1 cellular context compared by ENCODE assay signal in the genomic region with DNA sequence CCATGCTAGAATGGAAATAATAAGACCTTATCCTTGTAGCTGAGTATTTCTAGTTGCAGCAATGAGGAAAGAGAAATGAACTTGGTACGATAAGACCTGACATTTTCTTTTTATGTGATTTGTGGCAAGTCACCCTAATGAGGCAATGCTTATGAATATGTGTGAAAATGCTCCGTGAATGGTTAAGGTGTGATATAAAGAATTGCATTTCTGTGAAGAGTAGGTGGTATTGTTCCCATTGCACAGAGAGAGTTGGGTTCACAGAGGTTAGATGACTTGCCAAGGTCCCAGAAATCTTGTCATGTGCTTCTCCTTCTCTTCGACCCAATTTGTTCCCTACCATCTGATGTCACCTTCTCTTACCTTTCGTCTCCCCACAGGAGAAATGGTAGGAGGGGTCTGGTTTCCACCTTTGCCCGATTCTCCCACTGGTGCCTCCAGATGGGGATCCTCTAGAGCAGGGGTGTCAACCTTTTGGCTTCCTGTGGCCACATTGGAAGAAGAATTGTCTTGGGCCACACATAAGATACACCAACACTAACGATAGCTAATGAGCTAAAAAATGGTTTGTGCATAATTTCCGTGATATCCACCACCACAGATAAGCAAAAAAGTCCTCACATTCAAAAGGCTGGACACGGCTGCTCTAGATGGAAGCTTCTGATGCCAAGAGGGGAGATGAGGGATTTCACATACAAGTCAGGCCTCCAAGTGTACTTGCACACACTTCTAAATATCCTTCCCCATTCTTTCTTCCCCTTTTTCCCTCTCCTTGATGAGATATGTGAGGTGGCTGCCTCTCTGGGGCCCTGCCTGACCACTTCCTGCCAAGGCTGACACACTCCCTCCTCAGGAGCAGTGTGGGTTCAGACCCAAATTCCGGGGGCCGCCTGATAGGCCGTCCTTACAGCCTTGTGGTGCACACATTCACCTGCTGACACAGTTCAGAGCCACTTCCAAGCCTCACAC.
A peak's percentile ranks its signal among the peaks of the same experiment; 100 is the strongest.
TF ChIP-seq lines count a peak whose summit lies in the region.

No MANE protein-coding gene starts in this region.

TF ChIP-seq in GM12878, 131 proteins besides CTCF, POLR2A, EP300 and RAD21 (continued from another document):
- TF ChIP-seq, protein P1, sequence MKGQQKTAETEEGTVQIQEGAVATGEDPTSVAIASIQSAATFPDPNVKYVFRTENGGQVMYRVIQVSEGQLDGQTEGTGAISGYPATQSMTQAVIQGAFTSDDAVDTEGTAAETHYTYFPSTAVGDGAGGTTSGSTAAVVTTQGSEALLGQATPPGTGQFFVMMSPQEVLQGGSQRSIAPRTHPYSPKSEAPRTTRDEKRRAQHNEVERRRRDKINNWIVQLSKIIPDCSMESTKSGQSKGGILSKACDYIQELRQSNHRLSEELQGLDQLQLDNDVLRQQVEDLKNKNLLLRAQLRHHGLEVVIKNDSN (IDR thresholded peaks at IDR 0.05; ENCODE audit: borderline replicate concordance, extremely low read length, insufficient read depth, low read depth, low read length) = no peak
- TF ChIP-seq SUPT20H (IDR thresholded peaks at IDR 0.05; ENCODE audit: borderline replicate concordance, control insufficient read depth, low read depth, low read length) (no peak), ZNF207 (IDR thresholded peaks at IDR 0.05; ENCODE audit: borderline replicate concordance) (peak; percentile 18; the same call in 1 of the 2 replicates), TCF12 (IDR thresholded peaks at IDR 0.05; ENCODE audit: low read depth, low read length) (no peak), SIX5 (IDR thresholded peaks at IDR 0.05; ENCODE audit: low read depth, low read length, severe bottlenecking) (no peak), BHLHE40 (IDR thresholded peaks at IDR 0.05; ENCODE audit: borderline replicate concordance in 1 of 2, low read depth in 2 of 2, low read length in 1 of 2) (peak; percentile 44 to 62; a peak in 2 of 4 replicates), NR2C2 (IDR thresholded peaks at IDR 0.05; ENCODE audit: borderline replicate concordance, control insufficient read depth, insufficient read length, low read depth) (no peak), ZNF384 (IDR thresholded peaks at IDR 0.05; ENCODE audit: borderline replicate concordance, low read depth, low read length) (no peak), RUNX3 (IDR thresholded peaks at IDR 0.05; ENCODE audit: low read length) (peak; percentile 95), NBN (IDR thresholded peaks at IDR 0.05) (peak; percentile 35; the same call in 1 of the 2 replicates), NFYA (IDR thresholded peaks at IDR 0.05; ENCODE audit: borderline replicate concordance, low read depth, low read length) (no peak)
- TF ChIP-seq, protein P2, sequence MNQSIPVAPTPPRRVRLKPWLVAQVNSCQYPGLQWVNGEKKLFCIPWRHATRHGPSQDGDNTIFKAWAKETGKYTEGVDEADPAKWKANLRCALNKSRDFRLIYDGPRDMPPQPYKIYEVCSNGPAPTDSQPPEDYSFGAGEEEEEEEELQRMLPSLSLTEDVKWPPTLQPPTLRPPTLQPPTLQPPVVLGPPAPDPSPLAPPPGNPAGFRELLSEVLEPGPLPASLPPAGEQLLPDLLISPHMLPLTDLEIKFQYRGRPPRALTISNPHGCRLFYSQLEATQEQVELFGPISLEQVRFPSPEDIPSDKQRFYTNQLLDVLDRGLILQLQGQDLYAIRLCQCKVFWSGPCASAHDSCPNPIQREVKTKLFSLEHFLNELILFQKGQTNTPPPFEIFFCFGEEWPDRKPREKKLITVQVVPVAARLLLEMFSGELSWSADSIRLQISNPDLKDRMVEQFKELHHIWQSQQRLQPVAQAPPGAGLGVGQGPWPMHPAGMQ (IDR thresholded peaks at IDR 0.05; ENCODE audit: borderline replicate concordance) = no peak
- TF ChIP-seq, protein P3, sequence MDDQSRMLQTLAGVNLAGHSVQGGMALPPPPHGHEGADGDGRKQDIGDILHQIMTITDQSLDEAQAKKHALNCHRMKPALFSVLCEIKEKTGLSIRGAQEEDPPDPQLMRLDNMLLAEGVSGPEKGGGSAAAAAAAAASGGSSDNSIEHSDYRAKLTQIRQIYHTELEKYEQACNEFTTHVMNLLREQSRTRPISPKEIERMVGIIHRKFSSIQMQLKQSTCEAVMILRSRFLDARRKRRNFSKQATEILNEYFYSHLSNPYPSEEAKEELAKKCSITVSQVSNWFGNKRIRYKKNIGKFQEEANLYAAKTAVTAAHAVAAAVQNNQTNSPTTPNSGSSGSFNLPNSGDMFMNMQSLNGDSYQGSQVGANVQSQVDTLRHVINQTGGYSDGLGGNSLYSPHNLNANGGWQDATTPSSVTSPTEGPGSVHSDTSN (IDR thresholded peaks at IDR 0.05; ENCODE audit: insufficient replicate concordance, low read depth, low read length) = no peak
- TF ChIP-seq, protein P4, sequence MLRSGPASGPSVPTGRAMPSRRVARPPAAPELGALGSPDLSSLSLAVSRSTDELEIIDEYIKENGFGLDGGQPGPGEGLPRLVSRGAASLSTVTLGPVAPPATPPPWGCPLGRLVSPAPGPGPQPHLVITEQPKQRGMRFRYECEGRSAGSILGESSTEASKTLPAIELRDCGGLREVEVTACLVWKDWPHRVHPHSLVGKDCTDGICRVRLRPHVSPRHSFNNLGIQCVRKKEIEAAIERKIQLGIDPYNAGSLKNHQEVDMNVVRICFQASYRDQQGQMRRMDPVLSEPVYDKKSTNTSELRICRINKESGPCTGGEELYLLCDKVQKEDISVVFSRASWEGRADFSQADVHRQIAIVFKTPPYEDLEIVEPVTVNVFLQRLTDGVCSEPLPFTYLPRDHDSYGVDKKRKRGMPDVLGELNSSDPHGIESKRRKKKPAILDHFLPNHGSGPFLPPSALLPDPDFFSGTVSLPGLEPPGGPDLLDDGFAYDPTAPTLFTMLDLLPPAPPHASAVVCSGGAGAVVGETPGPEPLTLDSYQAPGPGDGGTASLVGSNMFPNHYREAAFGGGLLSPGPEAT (IDR thresholded peaks at IDR 0.05; ENCODE audit: low read depth) = peak; percentile 74
- TF ChIP-seq, protein P5, sequence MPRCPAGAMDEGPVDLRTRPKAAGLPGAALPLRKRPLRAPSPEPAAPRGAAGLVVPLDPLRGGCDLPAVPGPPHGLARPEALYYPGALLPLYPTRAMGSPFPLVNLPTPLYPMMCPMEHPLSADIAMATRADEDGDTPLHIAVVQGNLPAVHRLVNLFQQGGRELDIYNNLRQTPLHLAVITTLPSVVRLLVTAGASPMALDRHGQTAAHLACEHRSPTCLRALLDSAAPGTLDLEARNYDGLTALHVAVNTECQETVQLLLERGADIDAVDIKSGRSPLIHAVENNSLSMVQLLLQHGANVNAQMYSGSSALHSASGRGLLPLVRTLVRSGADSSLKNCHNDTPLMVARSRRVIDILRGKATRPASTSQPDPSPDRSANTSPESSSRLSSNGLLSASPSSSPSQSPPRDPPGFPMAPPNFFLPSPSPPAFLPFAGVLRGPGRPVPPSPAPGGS (IDR thresholded peaks at IDR 0.05; ENCODE audit: borderline replicate concordance, insufficient read depth, low read depth, low read length, poor library complexity, severe bottlenecking) = peak; percentile 24
- TF ChIP-seq, protein P6, sequence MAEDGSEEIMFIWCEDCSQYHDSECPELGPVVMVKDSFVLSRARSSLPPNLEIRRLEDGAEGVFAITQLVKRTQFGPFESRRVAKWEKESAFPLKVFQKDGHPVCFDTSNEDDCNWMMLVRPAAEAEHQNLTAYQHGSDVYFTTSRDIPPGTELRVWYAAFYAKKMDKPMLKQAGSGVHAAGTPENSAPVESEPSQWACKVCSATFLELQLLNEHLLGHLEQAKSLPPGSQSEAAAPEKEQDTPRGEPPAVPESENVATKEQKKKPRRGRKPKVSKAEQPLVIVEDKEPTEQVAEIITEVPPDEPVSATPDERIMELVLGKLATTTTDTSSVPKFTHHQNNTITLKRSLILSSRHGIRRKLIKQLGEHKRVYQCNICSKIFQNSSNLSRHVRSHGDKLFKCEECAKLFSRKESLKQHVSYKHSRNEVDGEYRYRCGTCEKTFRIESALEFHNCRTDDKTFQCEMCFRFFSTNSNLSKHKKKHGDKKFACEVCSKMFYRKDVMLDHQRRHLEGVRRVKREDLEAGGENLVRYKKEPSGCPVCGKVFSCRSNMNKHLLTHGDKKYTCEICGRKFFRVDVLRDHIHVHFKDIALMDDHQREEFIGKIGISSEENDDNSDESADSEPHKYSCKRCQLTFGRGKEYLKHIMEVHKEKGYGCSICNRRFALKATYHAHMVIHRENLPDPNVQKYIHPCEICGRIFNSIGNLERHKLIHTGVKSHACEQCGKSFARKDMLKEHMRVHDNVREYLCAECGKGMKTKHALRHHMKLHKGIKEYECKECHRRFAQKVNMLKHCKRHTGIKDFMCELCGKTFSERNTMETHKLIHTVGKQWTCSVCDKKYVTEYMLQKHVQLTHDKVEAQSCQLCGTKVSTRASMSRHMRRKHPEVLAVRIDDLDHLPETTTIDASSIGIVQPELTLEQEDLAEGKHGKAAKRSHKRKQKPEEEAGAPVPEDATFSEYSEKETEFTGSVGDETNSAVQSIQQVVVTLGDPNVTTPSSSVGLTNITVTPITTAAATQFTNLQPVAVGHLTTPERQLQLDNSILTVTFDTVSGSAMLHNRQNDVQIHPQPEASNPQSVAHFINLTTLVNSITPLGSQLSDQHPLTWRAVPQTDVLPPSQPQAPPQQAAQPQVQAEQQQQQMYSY (CRISPR knock-in tag; IDR thresholded peaks at IDR 0.05) = no peak
TF ChIP-seq in GM12878: peak in this region for 35.
